In the genomic region with DNA sequence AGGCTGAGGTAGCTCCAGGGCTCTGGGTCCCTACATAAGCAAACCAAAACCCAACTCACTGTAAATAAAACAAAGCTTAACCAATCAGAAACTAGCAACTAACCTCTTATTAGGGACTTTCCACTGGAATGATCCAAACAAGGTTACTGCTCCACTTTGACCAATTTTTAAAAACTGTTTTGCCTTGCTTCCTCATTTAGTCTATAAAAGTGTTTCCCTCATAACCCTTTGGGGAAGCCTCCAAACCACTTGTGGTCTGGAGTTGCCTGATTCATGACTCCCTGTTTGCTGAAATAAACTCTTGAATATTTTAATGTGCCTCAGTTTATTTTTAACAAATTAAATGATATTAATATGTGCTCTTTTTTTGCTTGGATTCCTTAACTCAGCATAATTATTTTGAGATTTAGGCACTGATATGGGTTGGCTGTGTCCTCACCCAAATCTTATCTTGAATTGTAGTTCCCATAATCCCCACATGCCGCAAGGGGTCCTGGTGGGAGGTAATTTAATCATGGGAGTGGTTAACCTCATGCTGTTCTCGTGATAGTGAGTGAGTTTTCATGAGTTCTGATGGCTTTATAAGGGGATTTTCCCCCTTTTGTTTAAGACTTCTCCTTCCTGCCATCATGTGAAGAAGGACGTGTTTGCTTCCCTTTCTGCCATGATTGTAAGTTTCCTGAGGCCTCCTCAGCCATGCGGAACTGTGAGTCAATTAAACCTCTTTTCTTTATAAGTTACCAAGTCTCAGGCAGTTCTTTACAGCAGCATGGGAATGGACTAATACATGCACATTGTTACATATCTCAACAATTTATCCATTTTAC, we compare ENCODE assay signal across 23 cellular contexts.
DNase-seq lines count a peak whose midpoint lies in the region; ATAC-seq lines count a peak whose summit lies in the region.
"Had no signal": no experiment of that assay in that cellular context is flagged by ENCODE, and none has a peak within 500 bp of the region (broad histone marks: within the 10 kb centered on the region; RNA-seq: fewer than 3 reads in every experiment).

No MANE protein-coding gene starts in this region.

- no peaks in the 10 kb centered on the region for H3K27me3 ChIP-seq in mesendoderm (ENCODE audit: insufficient read depth, low read length, poor library complexity)
- H3K27me3 ChIP-seq: neutrophil had no signal

- no peaks in the 10 kb centered on the region for H3K79me2 ChIP-seq in mesendoderm (ENCODE audit: control insufficient read depth, insufficient read depth, low read length)

- no peak overlapping the region for H3K27ac ChIP-seq in mesendoderm (ENCODE audit: low read depth, low read length)
- H3K27ac ChIP-seq: neutrophil had no signal

- H3K56ac ChIP-seq in mesendoderm (ENCODE audit: low read length) = no peak overlapping the region

- H3K4me2 ChIP-seq in mesendoderm (ENCODE audit: low read length) = no peak overlapping the region

- H2BK120ac ChIP-seq in mesendoderm (ENCODE audit: low read depth, low read length) = no peak overlapping the region

- peak; percentile 80 to 88 for DNase-seq in AML-193 (lab: John Stamatoyannopoulos, UW)
- DNase-seq in Kasumi-1 (lab: John Stamatoyannopoulos, UW) = peak; percentile 71 to 79
- DNase-seq in SIG-M5 (lab: John Stamatoyannopoulos, UW) = peak; percentile 50
- peak; percentile 30 for DNase-seq in mesendoderm
- no peak for DNase-seq in NCI-H345 treated with DMSO at 0.1 percent for 48 hours (lab: John Stamatoyannopoulos, UW; ENCODE audit: unreplicated experiment)
- no peak for DNase-seq in left colon
- no peak for DNase-seq in 8988T
- DNase-seq: activated CD4-positive, alpha-beta memory T cell treated with anti-CD3 and anti-CD28 coated beads for 36 hours; activated CD4-positive, CD25-positive, alpha-beta regulatory T cell; Caco-2; DND-41; glutamatergic neuron; HCEC 1CT; mammary epithelial cell; MM.1S; NCI-H2171; NCI-H524 treated with DMSO at 0.1 percent for 48 hours; NK-92 treated with Interleukin-12 subunit alpha and Interleukin-12 subunit beta, amount 100 ng/mL, for 24 hours; RPMI8226; T-helper 9 cell had no signal

- H3K18ac ChIP-seq in mesendoderm (ENCODE audit: low read length) = no peak overlapping the region

- H3K9ac ChIP-seq in mesendoderm (ENCODE audit: low read length) = no peak overlapping the region

- H3K4me3 ChIP-seq in mesendoderm (ENCODE audit: low read length) = no peak overlapping the region

- no peak overlapping the region for H2BK5ac ChIP-seq in mesendoderm (ENCODE audit: low read length)

- no peak overlapping the region for H3K4ac ChIP-seq in mesendoderm (ENCODE audit: low read depth, low read length)

- H2BK15ac ChIP-seq in mesendoderm (replicated peaks; ENCODE audit: low read depth) = no peak overlapping the region

- H2AK5ac ChIP-seq in mesendoderm (ENCODE audit: low read length) = no peak overlapping the region

- H3K4me1 ChIP-seq in mesendoderm (ENCODE audit: control insufficient read depth, low read depth, low read length) = no peaks in the 10 kb centered on the region

- no peaks in the 10 kb centered on the region for H3K36me3 ChIP-seq in mesendoderm (ENCODE audit: control insufficient read depth, insufficient read depth, low read length)
- H3K36me3 ChIP-seq: neutrophil had no signal

- no peak overlapping the region for H3K23ac ChIP-seq in mesendoderm (ENCODE audit: low read length)

- ATAC-seq in left colon (no peak), HG03571 (IDR thresholded peaks at IDR 0.05; ENCODE audit: unreplicated experiment) (no peak)
- ATAC-seq: SK-N-SH treated with all-trans-retinoic acid at 6 μM for 48 hours had no signal

- no peaks in the 10 kb centered on the region for H3K79me1 ChIP-seq in mesendoderm (ENCODE audit: low read length)

- H4K8ac ChIP-seq in mesendoderm (ENCODE audit: low read depth, low read length) = no peak overlapping the region

- intact Hi-C loops in left colon (cut with DNase I, micrococcal nuclease) = no loop called here

- H4K5ac ChIP-seq in mesendoderm (ENCODE audit: low read length) = no peak overlapping the region

- WGBS in mesendoderm (ENCODE audit: extremely low coverage, insufficient coverage, low lambda C conversion rate) = no CpG with 5 or more reads among the region's 4 CpGs

Comparison
In these comparisons a context has a peak if more than half of its experiments do, and no peak if none do; other contexts are left out.
1. DNase-seq: peak in AML-193 (2 of 2), Kasumi-1 (2 of 2), SIG-M5 (single experiment) and mesendoderm (single experiment); none in NCI-H345 treated with DMSO at 0.1 percent for 48 hours (single experiment), left colon (0 of 2) and 8988T (single experiment).